In the genomic region with DNA sequence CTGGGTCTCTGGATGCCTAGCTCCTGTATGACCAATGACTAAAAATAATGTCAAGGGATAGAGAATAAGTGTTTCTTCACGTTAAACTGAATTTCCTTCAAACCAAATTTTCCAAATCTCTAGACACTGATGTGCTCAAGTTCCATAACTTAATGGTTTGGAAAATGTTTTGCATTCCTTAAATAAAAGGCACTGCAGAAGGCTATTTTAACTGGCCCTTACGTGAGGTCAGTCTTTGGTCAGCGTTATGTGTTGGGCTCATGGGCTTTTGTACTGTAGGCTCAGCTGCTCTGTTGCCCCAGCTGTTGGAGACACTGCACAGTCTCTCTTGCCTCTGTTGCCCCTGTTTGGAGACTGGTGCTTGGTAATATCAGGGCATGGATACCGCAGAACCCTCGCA, we compare ENCODE assay signal across 25 cellular contexts.
"Had no signal": no experiment of that assay in that cellular context is flagged by ENCODE, and none has a peak within 500 bp of the region (broad histone marks: within the 10 kb centered on the region; RNA-seq: fewer than 3 reads in every experiment).

No MANE protein-coding gene starts in this region.

- H3K36me3 ChIP-seq: adrenal gland, left lung, neutrophil, pancreas, prostate gland, transverse colon had no signal

- DNase-seq: activated CD4-positive, alpha-beta T cell treated with anti-CD3 and anti-CD28 coated beads for 36 hours; activated CD4-positive, CD25-positive, alpha-beta regulatory T cell; activated CD8-positive, alpha-beta memory T cell treated with anti-CD3 and anti-CD28 coated beads, Interleukin-2, amount 10 ng/mL, durations not matched to agents 7 days and 5 days; activated CD8-positive, alpha-beta T cell treated with anti-CD3 and anti-CD28 coated beads, Interleukin-2, amount 10 ng/mL, durations not matched to agents 7 days and 5 days; activated naive CD4-positive, alpha-beta T cell treated with Interleukin-2 at 50 U/mL for 16 hours; activated T-cell treated with anti-CD3 and anti-CD28 coated beads, Interleukin-2, amount 50 U/mL, for 48 hours; adrenal gland; aorta; caudate nucleus; endodermal cell; left lung; mesendoderm; nephron progenitor cell; pancreas; stimulated activated CD4-positive, alpha-beta T cell treated with anti-CD3 and anti-CD28 coated beads, Interleukin-15, amount 100 ng/mL, for 24 hours; stimulated activated CD4-positive, alpha-beta T cell treated with anti-CD3 and anti-CD28 coated beads, Interleukin-2, amount 100 ng/mL, for 24 hours; stimulated activated naive CD4-positive, alpha-beta T cell; T-helper 1 cell; transverse colon had no signal

- H3K27me3 ChIP-seq: adrenal gland, left lung, neutrophil, pancreas, transverse colon had no signal

- H3K27ac ChIP-seq: adrenal gland, left lung, neutrophil, pancreas, prostate gland, transverse colon had no signal

- H3K4me3 Mint-ChIP-seq: activated CD4-positive, alpha-beta T cell treated with anti-CD3 and anti-CD28 coated beads for 36 hours; activated CD8-positive, alpha-beta memory T cell treated with anti-CD3 and anti-CD28 coated beads, Interleukin-2, amount 10 ng/mL, durations not matched to agents 7 days and 5 days; activated CD8-positive, alpha-beta T cell treated with anti-CD3 and anti-CD28 coated beads, Interleukin-2, amount 10 ng/mL, durations not matched to agents 7 days and 5 days; activated naive CD8-positive, alpha-beta T cell; endodermal cell; nephron progenitor cell; T-helper 2 cell treated with Interferon-gamma antibody and Interleukin-4, amounts not matched to agents 5 μg/mL and 100 μg/mL, for 36 hours had no signal

- H3K9me3 ChIP-seq: adrenal gland, left lung, neutrophil, pancreas, prostate gland, transverse colon had no signal

- H3K4me1 ChIP-seq: pancreas had no signal

- H3K27ac Mint-ChIP-seq: activated CD4-positive, alpha-beta T cell treated with anti-CD3 and anti-CD28 coated beads for 36 hours; activated CD8-positive, alpha-beta memory T cell treated with anti-CD3 and anti-CD28 coated beads, Interleukin-2, amount 10 ng/mL, durations not matched to agents 7 days and 5 days; activated CD8-positive, alpha-beta T cell treated with anti-CD3 and anti-CD28 coated beads, Interleukin-2, amount 10 ng/mL, durations not matched to agents 7 days and 5 days; activated naive CD8-positive, alpha-beta T cell; endodermal cell; nephron progenitor cell; T-helper 2 cell treated with Interferon-gamma antibody and Interleukin-4, amounts not matched to agents 5 μg/mL and 100 μg/mL, for 36 hours had no signal

- ATAC-seq: activated CD4-positive, alpha-beta T cell treated with anti-CD3 and anti-CD28 coated beads for 36 hours; activated CD8-positive, alpha-beta memory T cell treated with anti-CD3 and anti-CD28 coated beads, Interleukin-2, amount 10 ng/mL, durations not matched to agents 7 days and 5 days; activated CD8-positive, alpha-beta T cell treated with anti-CD3 and anti-CD28 coated beads, Interleukin-2, amount 10 ng/mL, durations not matched to agents 7 days and 5 days; esophagus mucosa; left lung; pancreas had no signal

- H3K36me3 Mint-ChIP-seq: activated naive CD8-positive, alpha-beta T cell had no signal

- H3K9me3 Mint-ChIP-seq: endodermal cell, nephron progenitor cell had no signal

- H3K27me3 Mint-ChIP-seq: activated CD4-positive, alpha-beta T cell treated with anti-CD3 and anti-CD28 coated beads for 36 hours; activated CD8-positive, alpha-beta memory T cell treated with anti-CD3 and anti-CD28 coated beads, Interleukin-2, amount 10 ng/mL, durations not matched to agents 7 days and 5 days; activated naive CD8-positive, alpha-beta T cell had no signal

- H3K4me3 ChIP-seq: adrenal gland, left lung, lung, pancreas, prostate gland, transverse colon had no signal
